1 cellular context compared by ENCODE assay signal in genomic region chr21:28590026-28590425, GRCh38.
TF ChIP-seq lines count a peak whose summit lies in the region.

No MANE protein-coding gene starts in this region.

TF ChIP-seq in K562, 482 proteins besides CTCF, POLR2A, EP300 and RAD21 (continued from another document):
- TF ChIP-seq HBP1 (CRISPR knock-in tag; IDR thresholded peaks at IDR 0.05) (no peak), TEAD4 (IDR thresholded peaks at IDR 0.05; ENCODE audit: low read length) (peak; percentile 39; the same call in 1 of the 2 replicates), TEAD4 (CRISPR knock-in tag; IDR thresholded peaks at IDR 0.05; ENCODE audit: borderline replicate concordance) (no peak)
